In the genomic region with DNA sequence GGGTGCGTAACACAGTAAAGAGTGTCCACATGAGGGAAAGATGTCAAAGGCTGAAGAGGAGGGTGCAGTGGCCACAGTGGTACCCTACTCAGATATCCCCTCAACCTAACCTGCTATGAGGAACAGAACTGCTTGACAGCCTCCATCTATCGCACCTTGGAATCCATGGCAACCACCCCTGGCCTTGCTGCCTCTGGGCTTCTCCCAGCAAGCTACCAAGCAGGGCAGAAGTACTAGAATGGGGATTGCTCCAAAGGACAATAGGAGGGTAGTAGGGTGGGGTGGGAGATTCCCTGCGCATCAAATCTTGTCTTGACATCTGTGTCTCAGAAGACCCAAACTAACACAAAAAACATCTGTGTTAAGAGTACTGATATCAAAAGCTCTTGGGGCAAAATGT, we compare ENCODE assay signal across 1 cellular context.
TF ChIP-seq lines count a peak whose summit lies in the region.

No MANE protein-coding gene starts in this region.

TF ChIP-seq in GM23338, 12 proteins besides CTCF, POLR2A, EP300 and RAD21 (continued from another document):
- TF ChIP-seq, protein P1, sequence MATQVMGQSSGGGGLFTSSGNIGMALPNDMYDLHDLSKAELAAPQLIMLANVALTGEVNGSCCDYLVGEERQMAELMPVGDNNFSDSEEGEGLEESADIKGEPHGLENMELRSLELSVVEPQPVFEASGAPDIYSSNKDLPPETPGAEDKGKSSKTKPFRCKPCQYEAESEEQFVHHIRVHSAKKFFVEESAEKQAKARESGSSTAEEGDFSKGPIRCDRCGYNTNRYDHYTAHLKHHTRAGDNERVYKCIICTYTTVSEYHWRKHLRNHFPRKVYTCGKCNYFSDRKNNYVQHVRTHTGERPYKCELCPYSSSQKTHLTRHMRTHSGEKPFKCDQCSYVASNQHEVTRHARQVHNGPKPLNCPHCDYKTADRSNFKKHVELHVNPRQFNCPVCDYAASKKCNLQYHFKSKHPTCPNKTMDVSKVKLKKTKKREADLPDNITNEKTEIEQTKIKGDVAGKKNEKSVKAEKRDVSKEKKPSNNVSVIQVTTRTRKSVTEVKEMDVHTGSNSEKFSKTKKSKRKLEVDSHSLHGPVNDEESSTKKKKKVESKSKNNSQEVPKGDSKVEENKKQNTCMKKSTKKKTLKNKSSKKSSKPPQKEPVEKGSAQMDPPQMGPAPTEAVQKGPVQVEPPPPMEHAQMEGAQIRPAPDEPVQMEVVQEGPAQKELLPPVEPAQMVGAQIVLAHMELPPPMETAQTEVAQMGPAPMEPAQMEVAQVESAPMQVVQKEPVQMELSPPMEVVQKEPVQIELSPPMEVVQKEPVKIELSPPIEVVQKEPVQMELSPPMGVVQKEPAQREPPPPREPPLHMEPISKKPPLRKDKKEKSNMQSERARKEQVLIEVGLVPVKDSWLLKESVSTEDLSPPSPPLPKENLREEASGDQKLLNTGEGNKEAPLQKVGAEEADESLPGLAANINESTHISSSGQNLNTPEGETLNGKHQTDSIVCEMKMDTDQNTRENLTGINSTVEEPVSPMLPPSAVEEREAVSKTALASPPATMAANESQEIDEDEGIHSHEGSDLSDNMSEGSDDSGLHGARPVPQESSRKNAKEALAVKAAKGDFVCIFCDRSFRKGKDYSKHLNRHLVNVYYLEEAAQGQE (IDR thresholded peaks at IDR 0.05; ENCODE audit: unreplicated experiment): no peak
- TF ChIP-seq POLR2AphosphoS5 (IDR thresholded peaks at IDR 0.05; ENCODE audit: low read depth) (no peak), ETS1 (IDR thresholded peaks at IDR 0.05) (no peak), JUNB (IDR thresholded peaks at IDR 0.05; ENCODE audit: unreplicated experiment) (no peak), ZNF114 (CRISPR knock-in tag; IDR thresholded peaks at IDR 0.05) (no peak), EZH2 (IDR thresholded peaks at IDR 0.05; ENCODE audit: low read depth, unreplicated experiment) (no peak)
